24 cellular contexts compared by ENCODE assay signal in the genomic region with DNA sequence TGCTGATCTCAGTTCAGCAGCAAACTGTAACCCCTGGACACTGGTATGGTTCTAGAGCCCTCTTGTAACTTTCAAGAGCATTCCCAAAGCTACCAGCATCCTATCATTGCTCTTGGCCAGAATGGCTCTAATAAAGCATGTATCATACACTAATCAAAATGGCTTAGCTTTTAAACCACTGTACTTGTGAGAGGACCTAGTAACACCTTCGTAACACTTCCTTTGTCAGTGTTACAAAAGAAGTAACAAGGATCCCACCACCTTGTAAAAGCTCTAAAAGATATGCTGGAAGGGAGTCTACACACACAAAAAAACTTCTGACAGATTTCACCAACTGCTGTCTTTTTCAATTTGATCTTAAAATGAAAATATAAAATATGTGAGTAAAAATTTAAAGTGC.
"Had no signal": no experiment of that assay in that cellular context is flagged by ENCODE, and none has a peak within 500 bp of the region (broad histone marks: within the 10 kb centered on the region; RNA-seq: fewer than 3 reads in every experiment).

No MANE protein-coding gene starts in this region.

- H3K4me3 Mint-ChIP-seq: stimulated activated effector memory CD8-positive, alpha-beta T cell treated with anti-CD3 and anti-CD28 coated beads, Interleukin-12 subunit alpha, Interleukin-12 subunit beta, amount 100 ng/mL, for 72 hours; stimulated activated memory B cell treated with anti-CD40 and anti-IgM and Interleukin-4, amounts not matched to agents 10 μg/mL and 1 μg/mL and 100 μg/mL, for 72 hours; stimulated activated naive B cell treated with anti-CD40 and anti-IgM and Interleukin-4, amounts not matched to agents 10 μg/mL and 1 μg/mL and 100 μg/mL, for 72 hours; stimulated activated naive CD8-positive, alpha-beta T cell treated with anti-CD3 and anti-CD28 coated beads, Interleukin-15, amount 100 ng/mL, for 72 hours; stimulated activated naive CD8-positive, alpha-beta T cell treated with anti-CD3 and anti-CD28 coated beads, Interleukin-15, Interleukin-2, amounts not matched to agents 100 ng/mL and 50 ng/mL, for 24 hours; type B pancreatic cell had no signal

- H3K36me3 Mint-ChIP-seq: stimulated activated effector memory CD8-positive, alpha-beta T cell treated with anti-CD3 and anti-CD28 coated beads, Interleukin-12 subunit alpha, Interleukin-12 subunit beta, amount 100 ng/mL, for 72 hours; type B pancreatic cell had no signal

- H3K27me3 Mint-ChIP-seq: stimulated activated memory B cell treated with anti-CD40 and anti-IgM and Interleukin-4, amounts not matched to agents 10 μg/mL and 1 μg/mL and 100 μg/mL, for 72 hours; stimulated activated naive B cell treated with anti-CD40 and anti-IgM and Interleukin-4, amounts not matched to agents 10 μg/mL and 1 μg/mL and 100 μg/mL, for 72 hours; stimulated activated naive CD8-positive, alpha-beta T cell treated with anti-CD3 and anti-CD28 coated beads, Interleukin-15, amount 100 ng/mL, for 72 hours; stimulated activated naive CD8-positive, alpha-beta T cell treated with anti-CD3 and anti-CD28 coated beads, Interleukin-15, Interleukin-2, amounts not matched to agents 100 ng/mL and 50 ng/mL, for 24 hours; type B pancreatic cell had no signal

- DNase-seq: stimulated activated CD4-positive, alpha-beta T cell treated with anti-CD3 and anti-CD28 coated beads, Interleukin-2, amount 100 ng/mL, for 48 hours; stimulated activated CD4-positive, alpha-beta T cell treated with anti-CD3 and anti-CD28 coated beads, Interleukin-4, amount 100 ng/mL, for 1 hour; stimulated activated CD4-positive, alpha-beta T cell treated with anti-CD3 and anti-CD28 coated beads, Interleukin-4, amount 100 ng/mL, for 24 hours; stimulated activated CD4-positive, alpha-beta T cell treated with anti-CD3 and anti-CD28 coated beads, Interleukin-4, amount 100 ng/mL, for 4 hours; stimulated activated CD8-positive, alpha-beta memory T cell treated with anti-CD3 and anti-CD28 coated beads, Interleukin-4, amount 100 ng/mL, for 48 hours; stimulated activated naive B cell treated with anti-CD40 and anti-IgM and Interleukin-4, amounts not matched to agents 10 μg/mL and 1 μg/mL and 100 μg/mL, for 72 hours; stimulated activated naive CD4-positive, alpha-beta T cell; stimulated activated naive CD4-positive, alpha-beta T cell treated with Interleukin-2 at 50 U/mL for 16 hours; stimulated activated naive CD8-positive, alpha-beta T cell treated with anti-CD3 and anti-CD28 coated beads, Interleukin-15, amount 100 ng/mL, for 72 hours; stimulated activated naive CD8-positive, alpha-beta T cell treated with anti-CD3 and anti-CD28 coated beads, Interleukin-15, Interleukin-2, amounts not matched to agents 100 U/mL and 50 U/mL, for 24 hours; stomach; substantia nigra; testis; thyroid gland; tibial artery; transverse colon; trophoblast cell; upper lobe of left lung; upper lobe of right lung; uterus had no signal

- ATAC-seq: stimulated activated effector memory CD8-positive, alpha-beta T cell treated with anti-CD3 and anti-CD28 coated beads, Interleukin-12 subunit alpha, Interleukin-12 subunit beta, amount 100 ng/mL, for 72 hours; stimulated activated memory B cell treated with anti-CD40 and anti-IgM and Interleukin-4, amounts not matched to agents 10 μg/mL and 1 μg/mL and 100 μg/mL, for 72 hours; stimulated activated naive B cell treated with anti-CD40 and anti-IgM and Interleukin-4, amounts not matched to agents 10 μg/mL and 1 μg/mL and 100 μg/mL, for 72 hours; stimulated activated naive CD8-positive, alpha-beta T cell treated with anti-CD3 and anti-CD28 coated beads, Interleukin-15, amount 100 ng/mL, for 72 hours; stimulated activated naive CD8-positive, alpha-beta T cell treated with anti-CD3 and anti-CD28 coated beads, Interleukin-15, Interleukin-2, amounts not matched to agents 100 U/mL and 50 U/mL, for 24 hours; upper lobe of right lung had no signal

- H3K27ac Mint-ChIP-seq: stimulated activated memory B cell treated with anti-CD40 and anti-IgM and Interleukin-4, amounts not matched to agents 10 μg/mL and 1 μg/mL and 100 μg/mL, for 72 hours; stimulated activated naive B cell treated with anti-CD40 and anti-IgM and Interleukin-4, amounts not matched to agents 10 μg/mL and 1 μg/mL and 100 μg/mL, for 72 hours; stimulated activated naive CD8-positive, alpha-beta T cell treated with anti-CD3 and anti-CD28 coated beads, Interleukin-15, amount 100 ng/mL, for 72 hours; stimulated activated naive CD8-positive, alpha-beta T cell treated with anti-CD3 and anti-CD28 coated beads, Interleukin-15, Interleukin-2, amounts not matched to agents 100 ng/mL and 50 ng/mL, for 24 hours; type B pancreatic cell had no signal

- H3K9me3 Mint-ChIP-seq: stimulated activated effector memory CD8-positive, alpha-beta T cell treated with anti-CD3 and anti-CD28 coated beads, Interleukin-12 subunit alpha, Interleukin-12 subunit beta, amount 100 ng/mL, for 72 hours; stimulated activated memory B cell treated with anti-CD40 and anti-IgM and Interleukin-4, amounts not matched to agents 10 μg/mL and 1 μg/mL and 100 μg/mL, for 72 hours; stimulated activated naive B cell treated with anti-CD40 and anti-IgM and Interleukin-4, amounts not matched to agents 10 μg/mL and 1 μg/mL and 100 μg/mL, for 72 hours; stimulated activated naive CD8-positive, alpha-beta T cell treated with anti-CD3 and anti-CD28 coated beads, Interleukin-15, amount 100 ng/mL, for 72 hours; stimulated activated naive CD8-positive, alpha-beta T cell treated with anti-CD3 and anti-CD28 coated beads, Interleukin-15, Interleukin-2, amounts not matched to agents 100 ng/mL and 50 ng/mL, for 24 hours; type B pancreatic cell had no signal
